ENCODE assay signal across 12 cellular contexts in genomic region chr19:42326969-42327368, GRCh38. TPM values are rescaled to one million over a fixed set of nuclear protein-coding genes. Genes with fewer than 3 reads are reported as not detected.
A peak's percentile ranks its signal among the peaks of the same experiment; 100 is the strongest.
DNase-seq lines count a peak whose midpoint lies in the region; ATAC-seq, FAIRE-seq and TF ChIP-seq lines count a peak whose summit lies in the region.
"Had no signal": no experiment of that assay in that cellular context is flagged by ENCODE, and none has a peak within 500 bp of the region (broad histone marks: within the 10 kb centered on the region; RNA-seq: fewer than 3 reads in every experiment).

No MANE protein-coding gene starts in this region.

- H3K23me2 ChIP-seq in H1 (ENCODE audit: low read depth, low read length), result peaks cover 13% of the 10 kb centered on the region; the same call in 1 of the 2 replicates

- H3K27me3 ChIP-seq in OCI-LY1 (ENCODE audit: insufficient read depth, low read length), result no peaks in the 10 kb centered on the region
- H3K27me3 ChIP-seq in H1 (replicated peaks in 1 of 4; ENCODE audit: control insufficient read depth in 3 of 4, extremely low read depth in 1 of 4, insufficient read depth in 3 of 4, low read length in 3 of 4), result peaks cover 0 to 15% (median 8%) of the 10 kb centered on the region in 4 experiments; a peak in 5 of 7 replicates
- peaks cover 14 to 21% (median 19%) of the 10 kb centered on the region in 3 donors for H3K27me3 ChIP-seq in skeletal muscle tissue (ENCODE audit: control insufficient read depth in 3 of 3, insufficient read depth in 3 of 3, low read length in 3 of 3)

- H3K14ac ChIP-seq in H1 (ENCODE audit: insufficient read length), result no peak overlapping the region

- TF ChIP-seq EP300 in H1 (IDR thresholded peaks at IDR 0.05; ENCODE audit: borderline replicate concordance in 1 of 2, low read depth in 2 of 2, low read length in 2 of 2), result no peak

- H3K36me3 ChIP-seq in OCI-LY1 (ENCODE audit: insufficient read depth, low read length) (no peaks in the 10 kb centered on the region), H1 (ENCODE audit: control insufficient read depth in 2 of 4, insufficient read depth in 4 of 4, low read length in 3 of 4) (no peaks in the 10 kb centered on the region), skeletal muscle tissue (ENCODE audit: control insufficient read depth in 3 of 3, insufficient read depth in 3 of 3, low read length in 3 of 3) (no peaks in the 10 kb centered on the region)

- H3K4me3 ChIP-seq in OCI-LY1 (ENCODE audit: low read depth, low read length, poor library complexity, severe bottlenecking) (no peak overlapping the region), H1 (ENCODE audit: extremely low read depth in 1 of 4, insufficient read depth in 2 of 4, low read depth in 3 of 4, low read length in 4 of 4) (no peak overlapping the region), skeletal muscle tissue (ENCODE audit: low read length in 3 of 3) (peak overlapping the region; percentile 79 to 93 (median 90))

- H2BK15ac ChIP-seq in H1 (ENCODE audit: low read length), result no peak overlapping the region

- no peak overlapping the region for H2BK5ac ChIP-seq in H1 (ENCODE audit: low read depth, low read length)

- H4K91ac ChIP-seq in H1 (replicated peaks; ENCODE audit: insufficient read length, low read length), result no peak overlapping the region

- H3K4me3 Mint-ChIP-seq in activated T-cell treated with anti-CD3 and anti-CD28 coated beads, Interleukin-2, amount 50 U/mL, for 4 hours, result peak overlapping the region; percentile 88

- H3K9me2 ChIP-seq in OCI-LY1 (ENCODE audit: low read depth, low read length), result no peaks in the 10 kb centered on the region

- H3K27ac ChIP-seq in OCI-LY1 (ENCODE audit: low read depth, low read length, poor library complexity, severe bottlenecking), result no peak overlapping the region
- no peak overlapping the region for H3K27ac ChIP-seq in H1 (ENCODE audit: low read depth, low read length)
- no peak overlapping the region for H3K27ac ChIP-seq in skeletal muscle tissue (ENCODE audit: low read depth, low read length)

- H3K9ac ChIP-seq in OCI-LY1 (ENCODE audit: low read length), result no peak overlapping the region
- no peak overlapping the region for H3K9ac ChIP-seq in H1 (replicated peaks in 1 of 4; ENCODE audit: extremely low read depth in 1 of 4, low read depth in 3 of 4, low read length in 3 of 4)
- H3K9ac ChIP-seq in skeletal muscle tissue (ENCODE audit: low read depth in 1 of 3, low read length in 3 of 3), result peak overlapping the region in 2 of 3 donors; percentile 14 to 94

- H4K20me1 ChIP-seq in OCI-LY1 (ENCODE audit: insufficient read depth, low read length), result no peaks in the 10 kb centered on the region
- H4K20me1 ChIP-seq in H1 (replicated peaks in 1 of 2; ENCODE audit: control insufficient read depth in 1 of 2, insufficient read depth in 2 of 2, low read length in 2 of 2), result peaks cover 0 to 8% of the 10 kb centered on the region in 2 experiments

- H3K79me2 ChIP-seq in OCI-LY1 (ENCODE audit: insufficient read depth, low read length) (no peaks in the 10 kb centered on the region), H1 (ENCODE audit: control insufficient read depth in 1 of 2, insufficient read depth in 2 of 2, low read length in 2 of 2) (peaks cover 0 to 16% of the 10 kb centered on the region in 2 experiments; a peak in 1 of 4 replicates)

- peaks cover 18% of the 10 kb centered on the region for H3K4me1 Mint-ChIP-seq in activated T-cell treated with anti-CD3 and anti-CD28 coated beads, Interleukin-2, amount 50 U/mL, for 4 hours (ENCODE audit: low read depth)

- H3K27me3 Mint-ChIP-seq in activated T-cell treated with anti-CD3 and anti-CD28 coated beads, Interleukin-2, amount 50 U/mL, for 4 hours (ENCODE audit: low read depth), result peaks cover 21% of the 10 kb centered on the region

- no peak for DNase-seq in activated T-cell treated with anti-CD3 and anti-CD28 coated beads, Interleukin-2, amount 50 U/mL, for 4 hours
- no peak for DNase-seq in activated T-cell treated with anti-CD3 and anti-CD28 coated beads, Interleukin-2, amount 50 U/mL, for 48 hours
- DNase-seq in H1 (ENCODE audit: low read depth in 1 of 2, low spot score in 2 of 2), result no peak
- no peak for DNase-seq in iPS-NIHi7 (ENCODE audit: extremely low spot score)
- no peak for DNase-seq in iPS-NIHi11 (ENCODE audit: low spot score)
- DNase-seq: foreskin melanocyte, left ventricle myocardium superior, NCI-H524 treated with DMSO at 0.1 percent for 48 hours had no signal

- H2AFZ ChIP-seq in OCI-LY1 (ENCODE audit: low read length), result no peak overlapping the region
- no peak overlapping the region for H2AFZ ChIP-seq in H1 (ENCODE audit: low read length)

- FAIRE-seq in H1 (lab: Jason Lieb, UNC), result no peak
- FAIRE-seq: colon had no signal

- no peak overlapping the region for H4K5ac ChIP-seq in H1 (ENCODE audit: insufficient read length, low read depth, low read length)

- no peak overlapping the region for H3K23ac ChIP-seq in H1 (ENCODE audit: insufficient read length)

- no peak for TF ChIP-seq RAD21 in H1 (IDR thresholded peaks at IDR 0.05 in 1 of 2, conservative IDR thresholded peaks at IDR 0.05 in 1 of 2; ENCODE audit: low read depth in 2 of 2, low read length in 2 of 2)

- H2BK12ac ChIP-seq in H1 (ENCODE audit: low read depth, low read length), result no peak overlapping the region

- no peak overlapping the region for H3K56ac ChIP-seq in H1 (replicated peaks; ENCODE audit: insufficient read length, low read depth, low read length)

- H3K4me2 ChIP-seq in OCI-LY1 (ENCODE audit: low read length), result peak overlapping the region; percentile 88; the same call in 1 of the 2 replicates
- peak overlapping the region; percentile 80 to 89; a peak in 2 of 4 replicates for H3K4me2 ChIP-seq in H1 (ENCODE audit: insufficient read depth in 1 of 2, low read depth in 2 of 2, low read length in 2 of 2)

- POLR2A ChIA-PET in H1 (lab: Charles Lee; ENCODE audit: partially characterized antibody), result no interaction called here

- H3K9me3 ChIP-seq in OCI-LY1 (ENCODE audit: low read length) (no peaks in the 10 kb centered on the region), H1 (ENCODE audit: insufficient read depth in 2 of 2, low read depth in 1 of 2, low read length in 1 of 2) (no peaks in the 10 kb centered on the region), skeletal muscle tissue (ENCODE audit: control insufficient read depth in 3 of 3, low read length in 3 of 3) (no peaks in the 10 kb centered on the region)

- no peaks in the 10 kb centered on the region for H3F3A ChIP-seq in OCI-LY1 (ENCODE audit: insufficient read depth, low read length)

- peaks cover 30% of the 10 kb centered on the region for H3K4me1 ChIP-seq in OCI-LY1 (ENCODE audit: insufficient read depth, low read length, severe bottlenecking)
- peaks cover 0 to 4% (median 1%) of the 10 kb centered on the region in 4 experiments; a peak in 2 of 7 replicates for H3K4me1 ChIP-seq in H1 (replicated peaks in 1 of 4; ENCODE audit: control insufficient read depth in 3 of 4, insufficient read depth in 4 of 4, low read length in 3 of 4)
- peaks cover 25 to 42% (median 33%) of the 10 kb centered on the region in 3 donors for H3K4me1 ChIP-seq in skeletal muscle tissue (ENCODE audit: control insufficient read depth in 3 of 3, insufficient read depth in 3 of 3, low read length in 3 of 3)

- no peak for TF ChIP-seq CTCF in OCI-LY1 (IDR thresholded peaks at IDR 0.05; ENCODE audit: low read length)
- TF ChIP-seq CTCF in H1 (IDR thresholded peaks at IDR 0.05; ENCODE audit: control extremely low read depth in 1 of 3, insufficient read depth in 1 of 3, low read depth in 1 of 3, low read length in 3 of 3), result no peak

- no peak overlapping the region for H3K4ac ChIP-seq in H1 (replicated peaks; ENCODE audit: insufficient read length, low read depth, low read length)

- H3K79me1 ChIP-seq in H1 (ENCODE audit: low read depth, low read length), result peaks cover 6% of the 10 kb centered on the region; the same call in 1 of the 2 replicates

- H3K36me3 Mint-ChIP-seq in activated T-cell treated with anti-CD3 and anti-CD28 coated beads, Interleukin-2, amount 50 U/mL, for 4 hours (ENCODE audit: insufficient read depth), result no peaks in the 10 kb centered on the region

- no peak overlapping the region for H2BK120ac ChIP-seq in H1 (replicated peaks; ENCODE audit: low read depth, low read length)

- no peak overlapping the region for H3K18ac ChIP-seq in H1 (ENCODE audit: extremely low read depth, low read length)

- H4K8ac ChIP-seq in H1 (ENCODE audit: extremely low read depth, insufficient read depth, low read length), result no peak overlapping the region

- no peak for TF ChIP-seq POLR2A in H1 (IDR thresholded peaks at IDR 0.05; ENCODE audit: control extremely low read depth in 1 of 2, low read depth in 2 of 2, low read length in 2 of 2)

- H2AK5ac ChIP-seq in H1 (ENCODE audit: low read depth, low read length), result no peak overlapping the region

- CTCF ChIA-PET in H1 (lab: Charles Lee; ENCODE audit: partially characterized antibody), result interaction anchor here (0.6 to 8.8 kb wide), 5 partner anchors 18 to 178 kb away, joined by 3 to 90 read pairs (median 4); no protein-coding TSS in a partner anchor

- ATAC-seq in activated T-cell treated with anti-CD3 and anti-CD28 coated beads, Interleukin-2, amount 50 U/mL, for 4 hours, result no peak
- no peak for ATAC-seq in HG03571 (IDR thresholded peaks at IDR 0.05; ENCODE audit: unreplicated experiment)
- ATAC-seq: left ventricle myocardium superior had no signal

- H2BK20ac ChIP-seq in H1 (ENCODE audit: low read length), result no peak overlapping the region

- H3K9me3 Mint-ChIP-seq in activated T-cell treated with anti-CD3 and anti-CD28 coated beads, Interleukin-2, amount 50 U/mL, for 4 hours, result no peaks in the 10 kb centered on the region

RNA-seq across cellular contexts. Expression of gene MEGF8, which starts 1.5 kb away (rescaled TPM):
- 1 to 10 TPM; 6.9 to 7.6 (median 6.9) TPM for total RNA-seq in activated T-cell treated with anti-CD3 and anti-CD28 coated beads, Interleukin-2, amount 50 U/mL, for 4 hours
- total RNA-seq in H1 (2021; fragmentation: NEBNext Ultra II Directional; extraction: Animal tissue kit (Norgen Biotek cat#: 25700)), result 22.3 and 23.7 TPM in 2 replicates
- polyA plus RNA-seq in H1 (2011; rRNA removed), result 13.0 and 22.9 TPM in 2 replicates
- polyA plus RNA-seq in H1 (2011; cell fraction: cytosol; rRNA removed), result 14.4 TPM
- 36.3 TPM for polyA plus RNA-seq in H1 (2011; cell fraction: nucleus; rRNA removed)
- 19.5 to 28.0 TPM (median 24.5 TPM) in 4 replicates for polyA plus RNA-seq in H1 (2012, experiment 1 of 2)
- polyA plus RNA-seq in H1 (2012, experiment 2 of 2), result 17.4 TPM
- 25.0 TPM for polyA plus RNA-seq in H1 (2013, experiment 1 of 2)
- 20.5 TPM for polyA plus RNA-seq in H1 (2013, experiment 2 of 2)
- 12.0 and 12.8 TPM in 2 replicates for polyA minus RNA-seq in H1 (2011; rRNA and poly(A)+ RNA removed)
- polyA minus RNA-seq in H1 (2011; cell fraction: cytosol; rRNA and poly(A)+ RNA removed), result 27.8 TPM
- 24.9 TPM for polyA minus RNA-seq in H1 (2011; cell fraction: nucleus; rRNA and poly(A)+ RNA removed)
- total RNA-seq in skeletal muscle tissue, result 17.2 TPM

RNA-seq across cellular contexts. Expression of gene TMEM145, which starts 13.9 kb away (rescaled TPM):
- total RNA-seq in activated T-cell treated with anti-CD3 and anti-CD28 coated beads, Interleukin-2, amount 50 U/mL, for 4 hours, result not detected
- 4.7 and 5.0 TPM in 2 replicates for total RNA-seq in H1 (2021; fragmentation: NEBNext Ultra II Directional; extraction: Animal tissue kit (Norgen Biotek cat#: 25700))
- polyA plus RNA-seq in H1 (2011; rRNA removed), result 2.3 and 4.5 TPM in 2 replicates
- 2.1 TPM for polyA plus RNA-seq in H1 (2011; cell fraction: cytosol; rRNA removed)
- 19.4 TPM for polyA plus RNA-seq in H1 (2011; cell fraction: nucleus; rRNA removed)
- 7.2 to 10.4 TPM (median 8.4 TPM) in 4 replicates for polyA plus RNA-seq in H1 (2012, experiment 1 of 2)
- 6.6 TPM for polyA plus RNA-seq in H1 (2012, experiment 2 of 2)
- polyA plus RNA-seq in H1 (2013, experiment 1 of 2), result 6.3 TPM
- 5.4 TPM for polyA plus RNA-seq in H1 (2013, experiment 2 of 2)
- 7.5 and 11.1 TPM in 2 replicates for polyA minus RNA-seq in H1 (2011; rRNA and poly(A)+ RNA removed)
- 3.3 TPM for polyA minus RNA-seq in H1 (2011; cell fraction: cytosol; rRNA and poly(A)+ RNA removed)
- 8.0 TPM for polyA minus RNA-seq in H1 (2011; cell fraction: nucleus; rRNA and poly(A)+ RNA removed)
- total RNA-seq in skeletal muscle tissue, result 0.52 TPM

RNA-seq across cellular contexts. Expression of gene PAFAH1B3, which starts 24.5 kb away (rescaled TPM):
- total RNA-seq in activated T-cell treated with anti-CD3 and anti-CD28 coated beads, Interleukin-2, amount 50 U/mL, for 4 hours, result 10 to 100 TPM; 55.2 to 67.8 (median 60.0) TPM
- 124 and 132 TPM in 2 replicates for total RNA-seq in H1 (2021; fragmentation: NEBNext Ultra II Directional; extraction: Animal tissue kit (Norgen Biotek cat#: 25700))
- polyA plus RNA-seq in H1 (2011; rRNA removed), result 248 and 294 TPM in 2 replicates
- 171 TPM for polyA plus RNA-seq in H1 (2011; cell fraction: cytosol; rRNA removed)
- 201 TPM for polyA plus RNA-seq in H1 (2011; cell fraction: nucleus; rRNA removed)
- polyA plus RNA-seq in H1 (2012, experiment 1 of 2), result 95.5 to 156 TPM (median 148 TPM) in 4 replicates
- polyA plus RNA-seq in H1 (2012, experiment 2 of 2), result 202 TPM
- 109 TPM for polyA plus RNA-seq in H1 (2013, experiment 1 of 2)
- 108 TPM for polyA plus RNA-seq in H1 (2013, experiment 2 of 2)
- 61.2 and 78.8 TPM in 2 replicates for polyA minus RNA-seq in H1 (2011; rRNA and poly(A)+ RNA removed)
- polyA minus RNA-seq in H1 (2011; cell fraction: cytosol; rRNA and poly(A)+ RNA removed), result 60.3 TPM
- polyA minus RNA-seq in H1 (2011; cell fraction: nucleus; rRNA and poly(A)+ RNA removed), result 52.6 TPM
- 29.2 TPM for total RNA-seq in skeletal muscle tissue

RNA-seq across cellular contexts. Expression of gene PRR19, which starts 25.0 kb away (rescaled TPM):
- 1 to 10 TPM in 2 of 3 donors, under 1 TPM in 1; 0.58 to 1.5 (median 1.3) TPM for total RNA-seq in activated T-cell treated with anti-CD3 and anti-CD28 coated beads, Interleukin-2, amount 50 U/mL, for 4 hours
- total RNA-seq in H1 (2021; fragmentation: NEBNext Ultra II Directional; extraction: Animal tissue kit (Norgen Biotek cat#: 25700)), result 6.7 and 7.2 TPM in 2 replicates
- 7.5 and 8.9 TPM in 2 replicates for polyA plus RNA-seq in H1 (2011; rRNA removed)
- 5.1 TPM for polyA plus RNA-seq in H1 (2011; cell fraction: cytosol; rRNA removed)
- 5.0 TPM for polyA plus RNA-seq in H1 (2011; cell fraction: nucleus; rRNA removed)
- polyA plus RNA-seq in H1 (2012, experiment 1 of 2), result 4.3 to 7.1 TPM (median 6.5 TPM) in 4 replicates
- 8.1 TPM for polyA plus RNA-seq in H1 (2012, experiment 2 of 2)
- polyA plus RNA-seq in H1 (2013, experiment 1 of 2), result 4.9 TPM
- polyA plus RNA-seq in H1 (2013, experiment 2 of 2), result 4.5 TPM
- 1.9 and 2.0 TPM in 2 replicates for polyA minus RNA-seq in H1 (2011; rRNA and poly(A)+ RNA removed)
- 4.7 TPM for polyA minus RNA-seq in H1 (2011; cell fraction: cytosol; rRNA and poly(A)+ RNA removed)
- 2.0 TPM for polyA minus RNA-seq in H1 (2011; cell fraction: nucleus; rRNA and poly(A)+ RNA removed)
- total RNA-seq in skeletal muscle tissue, result not detected
- total RNA-seq: left ventricle myocardium superior had no signal

RNA-seq across cellular contexts. Expression of gene CIC, which starts 57.9 kb away (rescaled TPM):
- 10 to 100 TPM; 54.9 to 67.3 (median 64.1) TPM for total RNA-seq in activated T-cell treated with anti-CD3 and anti-CD28 coated beads, Interleukin-2, amount 50 U/mL, for 4 hours
- total RNA-seq in H1 (2021; fragmentation: NEBNext Ultra II Directional; extraction: Animal tissue kit (Norgen Biotek cat#: 25700)), result 43.6 and 48.4 TPM in 2 replicates
- 13.2 and 23.1 TPM in 2 replicates for polyA plus RNA-seq in H1 (2011; rRNA removed)
- polyA plus RNA-seq in H1 (2011; cell fraction: cytosol; rRNA removed), result 12.9 TPM
- 85.4 TPM for polyA plus RNA-seq in H1 (2011; cell fraction: nucleus; rRNA removed)
- 26.5 to 45.2 TPM (median 39.7 TPM) in 4 replicates for polyA plus RNA-seq in H1 (2012, experiment 1 of 2)
- 24.2 TPM for polyA plus RNA-seq in H1 (2012, experiment 2 of 2)
- polyA plus RNA-seq in H1 (2013, experiment 1 of 2), result 28.3 TPM
- 27.0 TPM for polyA plus RNA-seq in H1 (2013, experiment 2 of 2)
- polyA minus RNA-seq in H1 (2011; rRNA and poly(A)+ RNA removed), result 3.7 and 5.1 TPM in 2 replicates
- polyA minus RNA-seq in H1 (2011; cell fraction: cytosol; rRNA and poly(A)+ RNA removed), result 18.2 TPM
- 17.1 TPM for polyA minus RNA-seq in H1 (2011; cell fraction: nucleus; rRNA and poly(A)+ RNA removed)
- 10.4 TPM for total RNA-seq in skeletal muscle tissue

Comparison
In these comparisons a context has a peak if more than half of its experiments do, and no peak if none do; other contexts are left out.
1. H3K4me3 ChIP-seq: peak in skeletal muscle tissue (3 of 3); none in OCI-LY1 (single experiment) and H1 (0 of 4).
2. H3K9ac ChIP-seq: peak in skeletal muscle tissue (2 of 3); none in OCI-LY1 (single experiment) and H1 (0 of 4).